Comparison of ENCODE assay signal across 34 cellular contexts in the genomic region with DNA sequence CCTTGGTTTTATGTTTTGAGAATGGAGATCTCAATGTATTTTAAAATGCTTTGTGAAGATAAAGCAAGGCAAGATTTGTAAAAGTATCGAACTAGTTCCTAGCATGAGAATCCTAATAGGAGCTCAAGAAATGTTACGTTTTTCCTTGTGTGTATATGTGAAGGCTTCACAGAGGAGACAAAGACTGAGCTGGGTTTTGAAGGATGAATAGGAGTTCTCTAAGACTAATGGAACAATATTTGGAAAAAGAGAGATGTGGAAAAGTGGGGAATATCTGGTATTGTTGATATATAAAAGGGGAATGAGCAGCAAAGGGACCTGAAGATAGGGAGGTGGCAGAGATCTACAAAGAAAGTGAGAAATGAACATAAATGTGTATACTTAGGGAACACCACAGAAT.
A peak's percentile ranks its signal among the peaks of the same experiment; 100 is the strongest.
DNase-seq lines count a peak whose midpoint lies in the region; ATAC-seq and TF ChIP-seq lines count a peak whose summit lies in the region.
"Had no signal": no experiment of that assay in that cellular context is flagged by ENCODE, and none has a peak within 500 bp of the region (broad histone marks: within the 10 kb centered on the region; RNA-seq: fewer than 3 reads in every experiment).

No MANE protein-coding gene starts in this region.

- H3K9ac ChIP-seq in SK-N-SH, result no peak overlapping the region
- H3K9ac ChIP-seq in Loucy (ENCODE audit: low read depth, low read length, poor library complexity, severe bottlenecking), result no peak overlapping the region
- H3K9ac ChIP-seq: BLaER1; BLaER1 treated with 17β-estradiol and CSF1 and Interleukin-3, amounts not matched to agents 10 nM and 100 nM had no signal

- no peaks in the 10 kb centered on the region for H3K9me2 ChIP-seq in SK-N-SH
- no peaks in the 10 kb centered on the region for H3K9me2 ChIP-seq in Loucy (replicated peaks; ENCODE audit: low read depth, low read length)

- 15% methylated on average over 2 of the region's 2 CpGs for WGBS in SK-N-SH (ENCODE audit: low lambda C conversion rate)

- CTCF ChIA-PET in SK-N-SH (lab: Yijun Ruan, JAX) (no interaction called here), Calu3 (lab: Charles Lee) (interaction anchor here (0.8 to 3.0 kb wide), 3 partner anchors 8 to 464 kb away, joined by 3 to 8 read pairs (median 3); no protein-coding TSS in a partner anchor), HEK293 (lab: Yijun Ruan, JAX) (interaction anchor here (0.5 to 2.2 kb wide), 6 partner anchors 9 to 579 kb away, joined by 3 to 10 read pairs (median 3); no protein-coding TSS in a partner anchor)

- no peak for ATAC-seq in SK-N-SH treated with all-trans-retinoic acid at 6 μM for 48 hours
- ATAC-seq: A549; CD8-positive, alpha-beta T cell had no signal

- H3K27me3 Mint-ChIP-seq in Calu3 (ENCODE audit: unreplicated experiment) (no peaks in the 10 kb centered on the region), glutamatergic neuron (ENCODE audit: unreplicated experiment) (peaks cover 2% of the 10 kb centered on the region)
- H3K27me3 Mint-ChIP-seq: B cell; CD4-positive, alpha-beta memory T cell; CD4-positive, alpha-beta T cell; CD4-positive, CD25-positive, alpha-beta regulatory T cell; CD8-positive, alpha-beta memory T cell had no signal

- H3K27ac Mint-ChIP-seq in Calu3 (ENCODE audit: unreplicated experiment), result peak overlapping the region; percentile 6
- H3K27ac Mint-ChIP-seq in glutamatergic neuron (ENCODE audit: unreplicated experiment), result no peak overlapping the region
- H3K27ac Mint-ChIP-seq: B cell; CD14-positive monocyte; CD4-positive, alpha-beta T cell; CD8-positive, alpha-beta T cell had no signal

- H3K36me3 Mint-ChIP-seq in Calu3 (ENCODE audit: insufficient read depth, unreplicated experiment) (peaks cover 4% of the 10 kb centered on the region), glutamatergic neuron (ENCODE audit: unreplicated experiment) (no peaks in the 10 kb centered on the region)
- H3K36me3 Mint-ChIP-seq: CD14-positive monocyte had no signal

- H3K27ac ChIP-seq in SK-N-SH (ENCODE audit: low read depth in 2 of 2, low read length in 1 of 2) (no peak overlapping the region), HEK293 (ENCODE audit: extremely low read depth, low read depth, low read length) (no peak overlapping the region)
- H3K27ac ChIP-seq: 22Rv1; BLaER1; BLaER1 treated with 17β-estradiol and CSF1 and Interleukin-3, amounts not matched to agents 10 nM and 100 nM; C4-2B had no signal

- H3K79me2 ChIP-seq in SK-N-SH (ENCODE audit: insufficient read depth) (no peaks in the 10 kb centered on the region), Loucy (ENCODE audit: insufficient read depth, low read length) (no peaks in the 10 kb centered on the region)

- TF ChIP-seq RAD21 in SK-N-SH (IDR thresholded peaks at IDR 0.05; ENCODE audit: low read length), result no peak

- no peaks in the 10 kb centered on the region for H3K9me3 ChIP-seq in SK-N-SH
- no peaks in the 10 kb centered on the region for H3K9me3 ChIP-seq in HEK293 (ENCODE audit: control insufficient read depth, insufficient read depth, low read depth, low read length)
- H3K9me3 ChIP-seq in Loucy (ENCODE audit: insufficient read depth, low read depth, low read length), result no peaks in the 10 kb centered on the region
- H3K9me3 ChIP-seq: A549; BE2C; BLaER1; BLaER1 treated with 17β-estradiol and CSF1 and Interleukin-3, amounts not matched to agents 10 nM and 100 nM; Caco-2 had no signal

- TF ChIP-seq EP300 in SK-N-SH (IDR thresholded peaks at IDR 0.05; ENCODE audit: borderline replicate concordance in 1 of 2, low read depth in 1 of 2, low read length in 1 of 2), result no peak

- H3K4me2 ChIP-seq in SK-N-SH (no peak overlapping the region), Loucy (ENCODE audit: low read depth, low read length, poor library complexity, severe bottlenecking) (no peak overlapping the region)
- H3K4me2 ChIP-seq: A549; BLaER1; BLaER1 treated with 17β-estradiol and CSF1 and Interleukin-3, amounts not matched to agents 10 nM and 100 nM had no signal

- H4K20me1 ChIP-seq in SK-N-SH (ENCODE audit: insufficient read depth), result no peaks in the 10 kb centered on the region
- no peaks in the 10 kb centered on the region for H4K20me1 ChIP-seq in Loucy (ENCODE audit: insufficient read depth, low read length, poor library complexity, severe bottlenecking)
- H4K20me1 ChIP-seq: BLaER1; BLaER1 treated with 17β-estradiol and CSF1 and Interleukin-3, amounts not matched to agents 10 nM and 100 nM had no signal

- H2AFZ ChIP-seq in SK-N-SH (ENCODE audit: low read depth), result no peak overlapping the region
- H2AFZ ChIP-seq in Loucy (ENCODE audit: low read length), result peak overlapping the region; percentile 44; the same call in 1 of the 2 replicates

- peaks cover 7% of the 10 kb centered on the region for H3F3A ChIP-seq in SK-N-SH (replicated peaks; ENCODE audit: insufficient read depth)
- H3F3A ChIP-seq in Loucy (ENCODE audit: low read depth), result no peaks in the 10 kb centered on the region

- H3K9me3 Mint-ChIP-seq in Calu3 (ENCODE audit: low read depth, unreplicated experiment), result peaks cover 7% of the 10 kb centered on the region
- H3K9me3 Mint-ChIP-seq in glutamatergic neuron (ENCODE audit: unreplicated experiment), result no peaks in the 10 kb centered on the region
- H3K9me3 Mint-ChIP-seq: CD14-positive monocyte; CD4-positive, alpha-beta memory T cell; CD4-positive, alpha-beta T cell; CD8-positive, alpha-beta memory T cell; CD8-positive, alpha-beta T cell had no signal

- H3K4me1 ChIP-seq in SK-N-SH (ENCODE audit: control insufficient read depth in 1 of 2, insufficient read depth in 2 of 2, low read depth in 1 of 2, low read length in 1 of 2), result peaks cover 0 to 15% of the 10 kb centered on the region in 2 experiments; a peak in 1 of 4 replicates
- H3K4me1 ChIP-seq in HEK293 (ENCODE audit: control insufficient read depth, insufficient read depth, low read length), result peaks cover 19% of the 10 kb centered on the region
- H3K4me1 ChIP-seq in Loucy (ENCODE audit: insufficient read depth, low read length, poor library complexity, severe bottlenecking), result peaks cover 25% of the 10 kb centered on the region
- H3K4me1 ChIP-seq: BE2C, BLaER1 had no signal

- H3K4me3 ChIP-seq in SK-N-SH (ENCODE audit: low read depth in 2 of 2, low read length in 1 of 2), result no peak overlapping the region
- H3K4me3 ChIP-seq in HEK293 (ENCODE audit: low read depth, low read length), result no peak overlapping the region
- H3K4me3 ChIP-seq in Loucy (ENCODE audit: low read length, poor library complexity, severe bottlenecking), result no peak overlapping the region
- H3K4me3 ChIP-seq: A549; BLaER1; BLaER1 treated with 17β-estradiol and CSF1 and Interleukin-3, amounts not matched to agents 10 nM and 100 nM had no signal

- TF ChIP-seq CTCF in SK-N-SH (IDR thresholded peaks at IDR 0.05) (no peak), Calu3 (IDR thresholded peaks at IDR 0.05; ENCODE audit: unreplicated experiment) (no peak), HEK293 (tag by site-specific recombination; IDR thresholded peaks at IDR 0.05) (no peak), Loucy (conservative IDR thresholded peaks at IDR 0.05; ENCODE audit: low read length) (no peak), glutamatergic neuron (IDR thresholded peaks at IDR 0.05; ENCODE audit: partially characterized antibody, unreplicated experiment) (no peak)

- H3K4me3 Mint-ChIP-seq in Calu3 (ENCODE audit: low read depth, unreplicated experiment), result no peak overlapping the region
- H3K4me3 Mint-ChIP-seq in glutamatergic neuron (ENCODE audit: unreplicated experiment), result no peak overlapping the region
- H3K4me3 Mint-ChIP-seq: B cell; CD4-positive, alpha-beta memory T cell; CD4-positive, alpha-beta T cell; CD4-positive, CD25-positive, alpha-beta regulatory T cell; CD8-positive, alpha-beta memory T cell; CD8-positive, alpha-beta T cell had no signal

- peaks cover 15% of the 10 kb centered on the region; the same call in 1 of the 2 replicates for H3K27me3 ChIP-seq in SK-N-SH (ENCODE audit: insufficient read depth)
- no peaks in the 10 kb centered on the region for H3K27me3 ChIP-seq in Loucy (ENCODE audit: insufficient read depth, low read length, poor library complexity, severe bottlenecking)
- H3K27me3 ChIP-seq: BLaER1; BLaER1 treated with 17β-estradiol and CSF1 and Interleukin-3, amounts not matched to agents 10 nM and 100 nM had no signal

- H3K36me3 ChIP-seq in SK-N-SH (replicated peaks in 1 of 2; ENCODE audit: control insufficient read depth in 1 of 2, insufficient read depth in 2 of 2, low read length in 1 of 2) (no peaks in the 10 kb centered on the region), HEK293 (ENCODE audit: control insufficient read depth in 2 of 2, insufficient read depth in 1 of 2, low read length in 2 of 2) (no peaks in the 10 kb centered on the region), Loucy (ENCODE audit: insufficient read depth, low read length) (no peaks in the 10 kb centered on the region)
- H3K36me3 ChIP-seq: BE2C; BLaER1; BLaER1 treated with 17β-estradiol and CSF1 and Interleukin-3, amounts not matched to agents 10 nM and 100 nM had no signal

- peaks cover 49% of the 10 kb centered on the region for H3K4me1 Mint-ChIP-seq in Calu3 (ENCODE audit: low read depth, unreplicated experiment)
- peaks cover 5% of the 10 kb centered on the region for H3K4me1 Mint-ChIP-seq in glutamatergic neuron (ENCODE audit: low read depth, unreplicated experiment)
- H3K4me1 Mint-ChIP-seq: B cell, CD14-positive monocyte had no signal

- POLR2A ChIA-PET in SK-N-SH (lab: Yijun Ruan, JAX), result no interaction called here
- POLR2A ChIA-PET in HEK293 (lab: Yijun Ruan, JAX), result interaction anchor here (0.6 kb wide), 1 partner anchor 535 kb away, joined by 4 read pairs; no protein-coding TSS in a partner anchor

- intact Hi-C loops in Calu3 (cut with micrococcal nuclease; ENCODE audit: unreplicated experiment), result no loop called here

- no TSS peak for BruUV-seq in Calu3 (replicated peaks; lab: Mats Ljungman, UMichigan)

- DNase-seq in SK-N-SH (no peak), Calu3 (no peak), retina (no peak), glutamatergic neuron (no peak), HT-29 (ENCODE audit: low spot score) (no peak)
- DNase-seq: 8988T; ACHN; AML-193; BE2C; C1 segment of cervical spinal cord; Caco-2; CD4-positive, alpha-beta memory T cell; CD4-positive, alpha-beta T cell; CD4-positive, CD25-positive, alpha-beta regulatory T cell; CD8-positive, alpha-beta memory T cell; CD8-positive, alpha-beta T cell; COR-L47; DMS 273 treated with DMSO at 0.1 percent for 48 hours; DMS153; DMS53; DMS79; DMS79 treated with DMSO at 0.1 percent for 48 hours; DND-41; EL had no signal

TF ChIP-seq in SK-N-SH treated with all-trans-retinoic acid at 6 μM for 48 hours, 23 proteins besides CTCF, POLR2A, EP300 and RAD21:
- TF ChIP-seq ARNTL (CRISPR knock-in tag; IDR thresholded peaks at IDR 0.05; ENCODE audit: borderline replicate concordance, low read depth), result no peak
- TF ChIP-seq ZFP3 (CRISPR knock-in tag; IDR thresholded peaks at IDR 0.05), result peak; percentile 94
